Comparison of ENCODE assay signal across 26 cellular contexts in genomic region chr16:75127713-75128415, GRCh38. TPM values are rescaled to one million over a fixed set of nuclear protein-coding genes. Genes with fewer than 3 reads are reported as not detected.
"Had no signal": no experiment of that assay in that cellular context is flagged by ENCODE, and none has a peak within 500 bp of the region (broad histone marks: within the 10 kb centered on the region; RNA-seq: fewer than 3 reads in every experiment).

No MANE protein-coding gene starts in this region.

- H3K4me1 ChIP-seq: colonic mucosa, gastrocnemius medialis, heart right ventricle had no signal

- FAIRE-seq: endometrium, islet of Langerhans, keratinocyte had no signal

- H3K4me3 ChIP-seq: colonic mucosa, esophagus squamous epithelium, gastrocnemius medialis, heart right ventricle, left lung, lower lobe of right lung had no signal

- H3K9me3 ChIP-seq: colonic mucosa, gastrocnemius medialis had no signal

- H3K36me3 ChIP-seq: colonic mucosa, esophagus squamous epithelium, gastrocnemius medialis, heart right ventricle, left lung, lower lobe of right lung had no signal

- H3K27ac ChIP-seq: colonic mucosa, epithelial cell of prostate, esophagus squamous epithelium, gastrocnemius medialis, heart right ventricle, left lung, lower lobe of right lung had no signal

- H3K27me3 ChIP-seq: colonic mucosa, esophagus squamous epithelium, gastrocnemius medialis, left lung had no signal

- DNase-seq: colonic mucosa; cortex of kidney; effector CD8-positive, alpha-beta T cell; effector memory CD8-positive, alpha-beta T cell; endodermal cell; erythroblast; esophagus squamous epithelium; foreskin fibroblast; foreskin melanocyte; gastrocnemius medialis; glutamatergic neuron; heart right ventricle; hippocampal formation; left cardiac atrium; left ventricle myocardium superior; lower lobe of right lung; mesendoderm; midbrain; naive thymus-derived CD4-positive, alpha-beta T cell had no signal

- ATAC-seq: effector memory CD8-positive, alpha-beta T cell; esophagus mucosa; gastrocnemius medialis; heart right ventricle; left cardiac atrium; left lung; left ventricle myocardium superior; lower lobe of right lung; naive thymus-derived CD4-positive, alpha-beta T cell had no signal

RNA-seq across cellular contexts. Expression of gene LDHD, which starts 11.3 kb away (rescaled TPM):
- total RNA-seq: kidney epithelial cell had no signal
